In the genomic region with DNA sequence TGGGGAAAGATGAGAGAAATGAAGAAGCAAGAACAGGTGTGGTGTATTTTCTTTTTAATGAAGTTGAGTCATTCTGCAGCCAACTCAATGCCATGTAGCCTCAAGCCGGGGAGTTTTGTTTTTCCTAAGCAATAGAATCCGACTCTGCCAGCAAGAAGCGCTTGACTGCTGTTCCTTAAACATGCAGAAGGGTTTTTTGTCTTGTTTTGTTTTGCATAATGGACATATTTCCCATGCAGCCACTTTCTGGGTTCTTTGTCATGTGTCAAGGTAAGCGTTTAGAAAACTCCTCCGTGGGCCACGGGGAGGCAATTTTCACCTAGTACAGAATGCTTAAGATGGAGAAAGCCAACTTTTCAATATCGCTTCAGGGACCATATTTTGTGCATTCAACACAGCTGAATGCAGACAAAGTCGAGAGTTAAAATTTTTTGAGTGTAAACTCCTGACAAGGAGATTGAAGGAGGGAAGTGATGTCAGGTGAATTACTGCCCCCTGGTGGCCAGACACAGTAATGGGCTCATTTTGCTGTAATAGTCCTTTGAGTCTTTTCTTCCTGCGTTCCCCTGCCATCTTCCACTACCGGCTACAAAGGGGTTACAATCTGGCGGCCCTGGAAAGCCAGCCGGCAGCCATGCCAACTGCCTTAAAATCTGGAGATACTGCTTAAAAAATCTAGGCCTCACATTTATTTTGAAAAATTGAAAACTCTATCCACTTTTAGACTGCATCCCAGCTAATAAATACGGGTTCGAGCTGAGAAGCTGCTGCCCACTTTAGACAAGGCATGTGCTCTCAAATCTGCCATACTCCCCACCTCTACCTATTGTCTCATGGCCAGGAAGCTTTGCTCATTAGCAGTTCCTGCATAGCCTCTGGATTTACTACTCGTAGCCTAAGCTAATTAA, we compare ENCODE assay signal across 1 cellular context.
TF ChIP-seq lines count a peak whose summit lies in the region.

No MANE protein-coding gene starts in this region.

TF ChIP-seq in HCT116, 20 proteins besides CTCF, POLR2A, EP300 and RAD21 (continued from another document):
- TF ChIP-seq, protein P1, sequence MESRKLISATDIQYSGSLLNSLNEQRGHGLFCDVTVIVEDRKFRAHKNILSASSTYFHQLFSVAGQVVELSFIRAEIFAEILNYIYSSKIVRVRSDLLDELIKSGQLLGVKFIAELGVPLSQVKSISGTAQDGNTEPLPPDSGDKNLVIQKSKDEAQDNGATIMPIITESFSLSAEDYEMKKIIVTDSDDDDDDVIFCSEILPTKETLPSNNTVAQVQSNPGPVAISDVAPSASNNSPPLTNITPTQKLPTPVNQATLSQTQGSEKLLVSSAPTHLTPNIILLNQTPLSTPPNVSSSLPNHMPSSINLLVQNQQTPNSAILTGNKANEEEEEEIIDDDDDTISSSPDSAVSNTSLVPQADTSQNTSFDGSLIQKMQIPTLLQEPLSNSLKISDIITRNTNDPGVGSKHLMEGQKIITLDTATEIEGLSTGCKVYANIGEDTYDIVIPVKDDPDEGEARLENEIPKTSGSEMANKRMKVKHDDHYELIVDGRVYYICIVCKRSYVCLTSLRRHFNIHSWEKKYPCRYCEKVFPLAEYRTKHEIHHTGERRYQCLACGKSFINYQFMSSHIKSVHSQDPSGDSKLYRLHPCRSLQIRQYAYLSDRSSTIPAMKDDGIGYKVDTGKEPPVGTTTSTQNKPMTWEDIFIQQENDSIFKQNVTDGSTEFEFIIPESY (IDR thresholded peaks at IDR 0.05; ENCODE audit: extremely low read depth, insufficient replicate concordance, low read length): no peak
- TF ChIP-seq SP1 (IDR thresholded peaks at IDR 0.05; ENCODE audit: low read depth) (no peak), ELF1 (IDR thresholded peaks at IDR 0.05; ENCODE audit: borderline replicate concordance, low read depth) (no peak), CBX3 (IDR thresholded peaks at IDR 0.05; ENCODE audit: low read depth) (no peak), EZH2 (IDR thresholded peaks at IDR 0.05) (no peak), ZFX (IDR thresholded peaks at IDR 0.05) (no peak), EGR1 (IDR thresholded peaks at IDR 0.05; ENCODE audit: low read depth) (no peak), JUND (IDR thresholded peaks at IDR 0.05) (no peak), SRF (IDR thresholded peaks at IDR 0.05; ENCODE audit: low read depth) (no peak), FOSL1 (IDR thresholded peaks at IDR 0.05; ENCODE audit: low read depth) (no peak), EZH2phosphoT487 (IDR thresholded peaks at IDR 0.05; ENCODE audit: borderline replicate concordance) (no peak), ZNF274 (IDR thresholded peaks at IDR 0.05; ENCODE audit: low read depth, low read length) (no peak), TCF7L2 (IDR thresholded peaks at IDR 0.05; ENCODE audit: borderline replicate concordance, extremely low read depth, insufficient read depth, insufficient read length) (no peak), SIN3A (IDR thresholded peaks at IDR 0.05; ENCODE audit: low read depth) (no peak)
- TF ChIP-seq, protein P2, sequence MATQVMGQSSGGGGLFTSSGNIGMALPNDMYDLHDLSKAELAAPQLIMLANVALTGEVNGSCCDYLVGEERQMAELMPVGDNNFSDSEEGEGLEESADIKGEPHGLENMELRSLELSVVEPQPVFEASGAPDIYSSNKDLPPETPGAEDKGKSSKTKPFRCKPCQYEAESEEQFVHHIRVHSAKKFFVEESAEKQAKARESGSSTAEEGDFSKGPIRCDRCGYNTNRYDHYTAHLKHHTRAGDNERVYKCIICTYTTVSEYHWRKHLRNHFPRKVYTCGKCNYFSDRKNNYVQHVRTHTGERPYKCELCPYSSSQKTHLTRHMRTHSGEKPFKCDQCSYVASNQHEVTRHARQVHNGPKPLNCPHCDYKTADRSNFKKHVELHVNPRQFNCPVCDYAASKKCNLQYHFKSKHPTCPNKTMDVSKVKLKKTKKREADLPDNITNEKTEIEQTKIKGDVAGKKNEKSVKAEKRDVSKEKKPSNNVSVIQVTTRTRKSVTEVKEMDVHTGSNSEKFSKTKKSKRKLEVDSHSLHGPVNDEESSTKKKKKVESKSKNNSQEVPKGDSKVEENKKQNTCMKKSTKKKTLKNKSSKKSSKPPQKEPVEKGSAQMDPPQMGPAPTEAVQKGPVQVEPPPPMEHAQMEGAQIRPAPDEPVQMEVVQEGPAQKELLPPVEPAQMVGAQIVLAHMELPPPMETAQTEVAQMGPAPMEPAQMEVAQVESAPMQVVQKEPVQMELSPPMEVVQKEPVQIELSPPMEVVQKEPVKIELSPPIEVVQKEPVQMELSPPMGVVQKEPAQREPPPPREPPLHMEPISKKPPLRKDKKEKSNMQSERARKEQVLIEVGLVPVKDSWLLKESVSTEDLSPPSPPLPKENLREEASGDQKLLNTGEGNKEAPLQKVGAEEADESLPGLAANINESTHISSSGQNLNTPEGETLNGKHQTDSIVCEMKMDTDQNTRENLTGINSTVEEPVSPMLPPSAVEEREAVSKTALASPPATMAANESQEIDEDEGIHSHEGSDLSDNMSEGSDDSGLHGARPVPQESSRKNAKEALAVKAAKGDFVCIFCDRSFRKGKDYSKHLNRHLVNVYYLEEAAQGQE (IDR thresholded peaks at IDR 0.05; ENCODE audit: low read depth): no peak
- TF ChIP-seq, protein P3, sequence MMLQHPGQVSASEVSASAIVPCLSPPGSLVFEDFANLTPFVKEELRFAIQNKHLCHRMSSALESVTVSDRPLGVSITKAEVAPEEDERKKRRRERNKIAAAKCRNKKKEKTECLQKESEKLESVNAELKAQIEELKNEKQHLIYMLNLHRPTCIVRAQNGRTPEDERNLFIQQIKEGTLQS (IDR thresholded peaks at IDR 0.05): no peak
TF ChIP-seq in HCT116: peak in this region for 0.
